9 cellular contexts compared by ENCODE assay signal in genomic region chr3:143849854-143850549, GRCh38. TPM values are rescaled to one million over a fixed set of nuclear protein-coding genes. Genes with fewer than 3 reads are reported as not detected.
A peak's percentile ranks its signal among the peaks of the same experiment; 100 is the strongest.
DNase-seq lines count a peak whose midpoint lies in the region; ATAC-seq and TF ChIP-seq lines count a peak whose summit lies in the region.
"Had no signal": no experiment of that assay in that cellular context is flagged by ENCODE, and none has a peak within 500 bp of the region (broad histone marks: within the 10 kb centered on the region; RNA-seq: fewer than 3 reads in every experiment).

No MANE protein-coding gene starts in this region.

- BruUV-seq in Caco-2 (replicated peaks; lab: Mats Ljungman, UMichigan): no TSS peak

- H3K27ac Mint-ChIP-seq in Caco-2 (ENCODE audit: unreplicated experiment): no peak overlapping the region
- H3K27ac Mint-ChIP-seq in WTC11: no peak overlapping the region

- in situ Hi-C loops in astrocyte of the spinal cord (cut with HindIII; ENCODE audit: low sequenced_read_pairs): no loop called here

- H3K9me3 ChIP-seq in psoas muscle: no peaks in the 10 kb centered on the region
- H3K9me3 ChIP-seq in Caco-2: no peaks in the 10 kb centered on the region
- H3K9me3 ChIP-seq: lower lobe of right lung had no signal

- 19 to 21% (median 19%) methylated on average over 4 of the region's 4 CpGs for WGBS in psoas muscle, 3 donors

- H3K4me1 Mint-ChIP-seq in Caco-2 (ENCODE audit: low read depth, unreplicated experiment) (no peaks in the 10 kb centered on the region), WTC11 (peaks cover 42% of the 10 kb centered on the region)

- H3K27ac ChIP-seq in psoas muscle: no peak overlapping the region
- H3K27ac ChIP-seq: lower lobe of right lung had no signal

- H3K27me3 Mint-ChIP-seq in Caco-2 (ENCODE audit: insufficient read depth, unreplicated experiment) (peaks cover 6% of the 10 kb centered on the region), WTC11 (ENCODE audit: low read depth) (no peaks in the 10 kb centered on the region)

- no peak for TF ChIP-seq CTCF in astrocyte of the spinal cord (IDR thresholded peaks at IDR 0.05; ENCODE audit: low read depth, low read length)
- no peak for TF ChIP-seq CTCF in psoas muscle (IDR thresholded peaks at IDR 0.05)
- TF ChIP-seq CTCF in Caco-2 (IDR thresholded peaks at IDR 0.05; ENCODE audit: insufficient read depth in 1 of 2, low read depth in 1 of 2, low read length in 1 of 2, severe bottlenecking in 1 of 2, unreplicated experiment in 1 of 2): no peak
- TF ChIP-seq CTCF in WTC11 (IDR thresholded peaks at IDR 0.05): no peak

- H3K9me3 Mint-ChIP-seq in Caco-2 (ENCODE audit: unreplicated experiment) (no peaks in the 10 kb centered on the region), WTC11 (no peaks in the 10 kb centered on the region)

- H3K4me1 ChIP-seq in psoas muscle (peaks cover 7% of the 10 kb centered on the region), Caco-2 (peaks cover 12% of the 10 kb centered on the region)

- H3K4me3 Mint-ChIP-seq in Caco-2 (ENCODE audit: unreplicated experiment): no peak overlapping the region
- H3K4me3 Mint-ChIP-seq in WTC11: no peak overlapping the region

- CTCF ChIA-PET in Caco-2 (lab: Charles Lee) (no interaction called here), WTC11 (lab: Charles Lee) (interaction anchor here (1.2 to 1.3 kb wide), 2 partner anchors 12 to 199 kb away, joined by 3 to 4 read pairs; no protein-coding TSS in a partner anchor)

- H3K4me3 ChIP-seq in astrocyte of the spinal cord (ENCODE audit: low read depth, low read length): no peak overlapping the region
- H3K4me3 ChIP-seq in psoas muscle: no peak overlapping the region
- no peak overlapping the region for H3K4me3 ChIP-seq in Caco-2 (ENCODE audit: low read depth, low read length)
- H3K4me3 ChIP-seq: lower lobe of right lung had no signal

- H3K36me3 Mint-ChIP-seq in Caco-2 (ENCODE audit: insufficient read depth, unreplicated experiment) (no peaks in the 10 kb centered on the region), WTC11 (no peaks in the 10 kb centered on the region)

- H3K36me3 ChIP-seq in psoas muscle (ENCODE audit: insufficient read depth in 1 of 2, low read depth in 1 of 2): no peaks in the 10 kb centered on the region
- no peaks in the 10 kb centered on the region for H3K36me3 ChIP-seq in Caco-2 (ENCODE audit: control insufficient read depth, insufficient read depth, low read length)
- H3K36me3 ChIP-seq: lower lobe of right lung had no signal

- POLR2A ChIA-PET in Caco-2 (lab: Charles Lee): no interaction called here
- POLR2A ChIA-PET in WTC11 (lab: Charles Lee): no interaction called here

- intact Hi-C loops in psoas muscle (cut with DNase I): loop anchor here in 1 of 2 donors (10.0 kb wide), 1 partner anchor 105 kb away; no protein-coding TSS in a partner anchor
- intact Hi-C loops in Caco-2 (cut with micrococcal nuclease; ENCODE audit: unreplicated experiment): no loop called here

- peak; percentile 37 for ATAC-seq in GM18873 (IDR thresholded peaks at IDR 0.05; ENCODE audit: low FRiP score, unreplicated experiment)
- ATAC-seq in HG03060 (IDR thresholded peaks at IDR 0.05; ENCODE audit: low read depth, unreplicated experiment): peak; percentile 65
- peak; percentile 32 to 77 (median 70) for ATAC-seq in psoas muscle
- ATAC-seq in WTC11: no peak

- H3K27me3 ChIP-seq in psoas muscle (ENCODE audit: insufficient read depth in 3 of 3, low read length in 2 of 3) (no peaks in the 10 kb centered on the region), Caco-2 (replicated peaks; ENCODE audit: control insufficient read depth, insufficient read depth, low read length) (no peaks in the 10 kb centered on the region; the same call in 1 of the 2 replicates)

- DNase-seq in astrocyte of the spinal cord (ENCODE audit: low read depth, low spot score) (peak; percentile 84), psoas muscle (no peak), Caco-2 (no peak), WTC11 (ENCODE audit: low spot score) (no peak), nucleus accumbens (lab: John Stamatoyannopoulos, UW) (no peak), RKO (ENCODE audit: low spot score) (no peak)
- DNase-seq: lower lobe of right lung had no signal

TF ChIP-seq in WTC11, 78 proteins besides CTCF, POLR2A, EP300 and RAD21:
- TF ChIP-seq, protein P1, sequence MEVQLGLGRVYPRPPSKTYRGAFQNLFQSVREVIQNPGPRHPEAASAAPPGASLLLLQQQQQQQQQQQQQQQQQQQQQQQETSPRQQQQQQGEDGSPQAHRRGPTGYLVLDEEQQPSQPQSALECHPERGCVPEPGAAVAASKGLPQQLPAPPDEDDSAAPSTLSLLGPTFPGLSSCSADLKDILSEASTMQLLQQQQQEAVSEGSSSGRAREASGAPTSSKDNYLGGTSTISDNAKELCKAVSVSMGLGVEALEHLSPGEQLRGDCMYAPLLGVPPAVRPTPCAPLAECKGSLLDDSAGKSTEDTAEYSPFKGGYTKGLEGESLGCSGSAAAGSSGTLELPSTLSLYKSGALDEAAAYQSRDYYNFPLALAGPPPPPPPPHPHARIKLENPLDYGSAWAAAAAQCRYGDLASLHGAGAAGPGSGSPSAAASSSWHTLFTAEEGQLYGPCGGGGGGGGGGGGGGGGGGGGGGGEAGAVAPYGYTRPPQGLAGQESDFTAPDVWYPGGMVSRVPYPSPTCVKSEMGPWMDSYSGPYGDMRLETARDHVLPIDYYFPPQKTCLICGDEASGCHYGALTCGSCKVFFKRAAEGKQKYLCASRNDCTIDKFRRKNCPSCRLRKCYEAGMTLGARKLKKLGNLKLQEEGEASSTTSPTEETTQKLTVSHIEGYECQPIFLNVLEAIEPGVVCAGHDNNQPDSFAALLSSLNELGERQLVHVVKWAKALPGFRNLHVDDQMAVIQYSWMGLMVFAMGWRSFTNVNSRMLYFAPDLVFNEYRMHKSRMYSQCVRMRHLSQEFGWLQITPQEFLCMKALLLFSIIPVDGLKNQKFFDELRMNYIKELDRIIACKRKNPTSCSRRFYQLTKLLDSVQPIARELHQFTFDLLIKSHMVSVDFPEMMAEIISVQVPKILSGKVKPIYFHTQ (CRISPR knock-in tag; IDR thresholded peaks at IDR 0.05): no peak
- TF ChIP-seq STAT6 (CRISPR knock-in tag; conservative IDR thresholded peaks at IDR 0.05; ENCODE audit: low read depth) (no peak), ZNF121 (CRISPR knock-in tag; IDR thresholded peaks at IDR 0.05) (no peak), AFF4 (CRISPR knock-in tag; IDR thresholded peaks at IDR 0.05; ENCODE audit: borderline replicate concordance) (no peak)

RNA-seq across cellular contexts. Expression of gene SLC9A9, which starts 1.7 kb away (rescaled TPM):
- total RNA-seq in psoas muscle (1 to 10 TPM; 2.9 to 5.4 (median 3.2) TPM), Caco-2 (2022) (not detected in 2 replicates), WTC11 (2021) (1.2 TPM in 3 replicates)
- polyA plus RNA-seq in psoas muscle: 1 to 10 TPM; 1.3 to 2.0 (median 1.8) TPM
